8 cellular contexts compared by ENCODE assay signal in genomic region chr15:40953713-40954074, GRCh38. TPM values are rescaled to one million over a fixed set of nuclear protein-coding genes. Genes with fewer than 3 reads are reported as not detected.
DNase-seq lines count a peak whose midpoint lies in the region; ATAC-seq and TF ChIP-seq lines count a peak whose summit lies in the region.

No MANE protein-coding gene starts in this region.

- H3K4me1 ChIP-seq in mucosa of stomach (ENCODE audit: control insufficient read depth, insufficient read depth, low read length): peaks cover 28% of the 10 kb centered on the region

- peak overlapping the region; percentile 68 for H3K27ac ChIP-seq in AG04450 (ENCODE audit: low read depth, low read length)

- H3K27me3 ChIP-seq in AG04450 (ENCODE audit: control insufficient read depth, insufficient read depth, low read length): no peaks in the 10 kb centered on the region
- no peaks in the 10 kb centered on the region for H3K27me3 ChIP-seq in mucosa of stomach (ENCODE audit: control insufficient read depth, insufficient read depth, low read length)

- peak overlapping the region; percentile 87 for H3K4me3 Mint-ChIP-seq in MCF 10A (ENCODE audit: unreplicated experiment)

- CTCF ChIA-PET in AG04450 (lab: Charles Lee): interaction anchor here (1.5 to 2.6 kb wide), 2 partner anchors 12 to 13 kb away, joined by 5 to 22 read pairs; no protein-coding TSS in a partner anchor
- CTCF ChIA-PET in MCF 10A (lab: Yijun Ruan, JAX): interaction anchor here (0.6 to 7.2 kb wide), 3 partner anchors 13 to 253 kb away, joined by 3 to 59 read pairs (median 3); no protein-coding TSS in a partner anchor

- peak overlapping the region; percentile 83 for H3K27ac Mint-ChIP-seq in MCF 10A (ENCODE audit: low read depth, unreplicated experiment)

- no peak for TF ChIP-seq CTCF in AG04450 (IDR thresholded peaks at IDR 0.05; ENCODE audit: low read depth, low read length)
- no peak for TF ChIP-seq CTCF in MCF 10A (IDR thresholded peaks at IDR 0.05; ENCODE audit: unreplicated experiment)

- H3K4me3 ChIP-seq in AG04450 (ENCODE audit: low read depth, low read length): peak overlapping the region; percentile 95
- H3K4me3 ChIP-seq in mucosa of stomach (ENCODE audit: low read length): peak overlapping the region; percentile 76

- H3K9ac ChIP-seq in mucosa of stomach (ENCODE audit: low read length): peak overlapping the region; percentile 84

- no peaks in the 10 kb centered on the region for H3K9me3 Mint-ChIP-seq in MCF 10A (ENCODE audit: unreplicated experiment)

- DNase-seq in AG04450 (ENCODE audit: low read depth, low spot score): no peak
- DNase-seq in MCF 10A (ENCODE audit: unreplicated experiment): no peak
- no peak for DNase-seq in cortex of kidney (lab: John Stamatoyannopoulos, UW)
- DNase-seq in NCI-H748 (lab: John Stamatoyannopoulos, UW; ENCODE audit: unreplicated experiment): no peak
- DNase-seq in stimulated activated CD4-positive, alpha-beta T cell treated with anti-CD3 and anti-CD28 coated beads, Interleukin-2, amount 100 ng/mL, for 48 hours: no peak

- TSS peak; percentile 71 for BruUV-seq in MCF 10A (replicated peaks; lab: Mats Ljungman, UMichigan)

- no peaks in the 10 kb centered on the region for H3K36me3 ChIP-seq in mucosa of stomach (ENCODE audit: control insufficient read depth, insufficient read depth, low read length)

- H3K4me1 Mint-ChIP-seq in MCF 10A (ENCODE audit: insufficient read depth, unreplicated experiment): peaks cover 31% of the 10 kb centered on the region

- intact Hi-C loops in MCF 10A (cut with micrococcal nuclease): loop anchor here (1.0 to 5.0 kb wide), 2 partner anchors 49 to 379 kb away; partner anchors contain the start of genes NUSAP1 and OIP5

- ATAC-seq in HG03175 (IDR thresholded peaks at IDR 0.05; ENCODE audit: unreplicated experiment) (peak; percentile 6), GM21390 (IDR thresholded peaks at IDR 0.05; ENCODE audit: unreplicated experiment) (no peak)

- POLR2A ChIA-PET in AG04450 (lab: Yijun Ruan, JAX) (interaction anchor here (0.5 to 2.8 kb wide), 16 partner anchors 12 to 163 kb away, joined by 3 to 29 read pairs (median 4); partner anchors contain the start of genes DLL4, INO80 and VPS18), MCF 10A (lab: Yijun Ruan, JAX) (interaction anchor here (0.7 to 1.5 kb wide), 5 partner anchors 11 to 389 kb away, joined by 3 to 11 read pairs (median 3); partner anchors contain the start of genes CCDC32 and DLL4)

- H3K9me3 ChIP-seq in AG04450 (ENCODE audit: control insufficient read depth, insufficient read depth, low read length) (no peaks in the 10 kb centered on the region; the same call in 1 of the 2 replicates), mucosa of stomach (ENCODE audit: control insufficient read depth, low read length) (no peaks in the 10 kb centered on the region)

- no peaks in the 10 kb centered on the region for H3K27me3 Mint-ChIP-seq in MCF 10A (ENCODE audit: insufficient read depth, unreplicated experiment)

- H3K36me3 Mint-ChIP-seq in MCF 10A (ENCODE audit: insufficient read depth, unreplicated experiment): peaks cover 19% of the 10 kb centered on the region

RNA-seq across cellular contexts. Expression of gene CHAC1, which starts 0.4 kb away (rescaled TPM):
- 106 and 154 TPM in 2 replicates for polyA plus RNA-seq in AG04450 (2011; rRNA removed)
- 147 and 202 TPM in 2 replicates for polyA minus RNA-seq in AG04450 (2011; rRNA and poly(A)+ RNA removed)
- 35.5 and 49.4 TPM in 2 replicates for total RNA-seq in MCF 10A (2022)

RNA-seq across cellular contexts. Expression of gene DLL4, which starts 24.6 kb away (rescaled TPM):
- 1.5 and 2.6 TPM in 2 replicates for polyA plus RNA-seq in AG04450 (2011; rRNA removed)
- polyA minus RNA-seq in AG04450 (2011; rRNA and poly(A)+ RNA removed): 3.2 and 5.4 TPM in 2 replicates
- total RNA-seq in MCF 10A (2022): 0.10 TPM in 1 of 2 replicates, not detected in the other

RNA-seq across cellular contexts. Expression of gene VPS18, which starts 59.4 kb away (rescaled TPM):
- polyA plus RNA-seq in AG04450 (2011; rRNA removed): 18.7 and 25.7 TPM in 2 replicates
- polyA minus RNA-seq in AG04450 (2011; rRNA and poly(A)+ RNA removed): 51.0 and 79.5 TPM in 2 replicates
- 13.2 and 18.5 TPM in 2 replicates for total RNA-seq in MCF 10A (2022)
